8 cellular contexts compared by ENCODE assay signal in genomic region chr9:928363-929042, GRCh38.
DNase-seq lines count a peak whose midpoint lies in the region; ATAC-seq and TF ChIP-seq lines count a peak whose summit lies in the region.

No MANE protein-coding gene starts in this region.

- TF ChIP-seq CTCF in GM12872 (IDR thresholded peaks at IDR 0.05; ENCODE audit: insufficient read depth, low read depth, low read length) = peak; percentile 75
- TF ChIP-seq CTCF in WERI-Rb-1 (IDR thresholded peaks at IDR 0.05; ENCODE audit: low read depth, low read length) = peak; percentile 76
- peak; percentile 50 for TF ChIP-seq CTCF in parathyroid adenoma (IDR thresholded peaks at IDR 0.05)

- no peaks in the 10 kb centered on the region for H3K4me1 ChIP-seq in parathyroid adenoma

- no peak overlapping the region for H3K9ac ChIP-seq in parathyroid adenoma

- H3K9me3 ChIP-seq in WERI-Rb-1 (ENCODE audit: severe bottlenecking) (no peaks in the 10 kb centered on the region), parathyroid adenoma (ENCODE audit: control insufficient read depth, low read length) (no peaks in the 10 kb centered on the region)

- H2AFZ ChIP-seq in parathyroid adenoma = no peak overlapping the region

- H3K27me3 ChIP-seq in WERI-Rb-1 (ENCODE audit: insufficient read depth, low read depth, severe bottlenecking) (no peaks in the 10 kb centered on the region), parathyroid adenoma (ENCODE audit: control insufficient read depth, insufficient read depth, low read length) (no peaks in the 10 kb centered on the region)

- H3K4me2 ChIP-seq in parathyroid adenoma (ENCODE audit: low read length) = no peak overlapping the region

- H3K4me3 ChIP-seq in WERI-Rb-1 (ENCODE audit: low read depth, low read length) = no peak overlapping the region
- no peak overlapping the region for H3K4me3 ChIP-seq in parathyroid adenoma (ENCODE audit: low read depth, low read length)

- peak; percentile 91 for ATAC-seq in HG03159 (IDR thresholded peaks at IDR 0.05; ENCODE audit: unreplicated experiment)

- H3K36me3 ChIP-seq in WERI-Rb-1 = no peaks in the 10 kb centered on the region
- H3K36me3 ChIP-seq in parathyroid adenoma (ENCODE audit: control insufficient read depth, insufficient read depth, low read length) = no peaks in the 10 kb centered on the region

- no peaks in the 10 kb centered on the region for H3K79me2 ChIP-seq in parathyroid adenoma

- no peak overlapping the region for H3K27ac ChIP-seq in WERI-Rb-1
- H3K27ac ChIP-seq in parathyroid adenoma = no peak overlapping the region

- in situ Hi-C loops in ACHN (cut with HindIII; ENCODE audit: low pct_ligation_motif_present, low pct_unique_long_range_greater_than_20kb, low sequenced_read_pairs) = no loop called here

- DNase-seq in ACHN (peak; percentile 59), WERI-Rb-1 (peak; percentile 58), NCI-H446 treated with DMSO at 0.1 percent for 48 hours (lab: John Stamatoyannopoulos, UW) (no peak), amygdala (lab: John Stamatoyannopoulos, UW) (no peak), SW 1271 (lab: John Stamatoyannopoulos, UW) (no peak)

Comparison
In these comparisons a context has a peak if more than half of its experiments do, and no peak if none do; other contexts are left out.
1. DNase-seq: peak in ACHN (single experiment) and WERI-Rb-1 (single experiment); none in NCI-H446 treated with DMSO at 0.1 percent for 48 hours (single experiment), amygdala (0 of 56) and SW 1271 (0 of 2).
2. Peak in every context shown above with its lines, with median percentiles within 50 percentile points of each other: CTCF ChIP-seq.